Comparison of ENCODE assay signal across 1 cellular context in the genomic region with DNA sequence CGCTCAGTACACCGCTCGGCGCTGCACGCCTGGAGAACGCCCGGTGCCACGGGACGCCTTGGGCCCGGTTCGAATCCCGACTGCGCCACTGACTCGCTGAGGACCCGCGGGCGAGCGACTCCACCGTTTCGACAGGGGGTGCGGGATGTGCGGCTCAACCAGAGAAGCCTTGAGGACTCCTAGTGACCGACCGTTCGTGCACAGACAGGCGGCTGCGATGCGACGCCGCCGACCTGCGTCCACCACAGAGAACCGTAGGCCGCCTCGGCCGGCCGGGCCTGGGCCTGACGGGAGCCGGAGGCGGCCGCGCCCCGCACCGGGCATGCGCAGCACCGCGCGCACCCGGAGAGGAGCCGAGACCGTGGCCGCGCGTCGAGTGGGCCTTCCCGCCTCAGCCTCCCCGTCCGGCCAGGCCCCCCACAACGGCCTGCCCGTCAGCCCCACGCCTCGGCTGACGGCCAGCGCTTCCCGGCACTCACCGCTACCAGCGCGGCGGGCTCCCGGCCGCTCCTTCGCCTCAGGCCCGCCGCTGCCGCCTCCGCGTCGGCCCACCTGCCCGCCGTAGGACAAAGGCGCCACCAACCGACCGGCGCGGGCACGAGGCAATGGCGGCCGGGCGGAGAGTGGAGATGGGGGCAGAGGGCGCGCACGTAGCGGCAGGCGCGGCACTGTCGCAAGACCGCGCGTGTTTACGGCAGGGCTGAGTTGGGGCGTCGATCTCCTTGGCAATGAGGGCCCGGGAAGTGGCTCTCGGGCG.
TF ChIP-seq lines count a peak whose summit lies in the region.

A gene (minus strand): TSS at position 625 of the 757 bp plus-strand sequence. CDS start 10,538 bp downstream, outside the sequence.

TF ChIP-seq in neural cell, 6 proteins besides CTCF, POLR2A, EP300 and RAD21 (continued from another document):
- TF ChIP-seq, protein P1, sequence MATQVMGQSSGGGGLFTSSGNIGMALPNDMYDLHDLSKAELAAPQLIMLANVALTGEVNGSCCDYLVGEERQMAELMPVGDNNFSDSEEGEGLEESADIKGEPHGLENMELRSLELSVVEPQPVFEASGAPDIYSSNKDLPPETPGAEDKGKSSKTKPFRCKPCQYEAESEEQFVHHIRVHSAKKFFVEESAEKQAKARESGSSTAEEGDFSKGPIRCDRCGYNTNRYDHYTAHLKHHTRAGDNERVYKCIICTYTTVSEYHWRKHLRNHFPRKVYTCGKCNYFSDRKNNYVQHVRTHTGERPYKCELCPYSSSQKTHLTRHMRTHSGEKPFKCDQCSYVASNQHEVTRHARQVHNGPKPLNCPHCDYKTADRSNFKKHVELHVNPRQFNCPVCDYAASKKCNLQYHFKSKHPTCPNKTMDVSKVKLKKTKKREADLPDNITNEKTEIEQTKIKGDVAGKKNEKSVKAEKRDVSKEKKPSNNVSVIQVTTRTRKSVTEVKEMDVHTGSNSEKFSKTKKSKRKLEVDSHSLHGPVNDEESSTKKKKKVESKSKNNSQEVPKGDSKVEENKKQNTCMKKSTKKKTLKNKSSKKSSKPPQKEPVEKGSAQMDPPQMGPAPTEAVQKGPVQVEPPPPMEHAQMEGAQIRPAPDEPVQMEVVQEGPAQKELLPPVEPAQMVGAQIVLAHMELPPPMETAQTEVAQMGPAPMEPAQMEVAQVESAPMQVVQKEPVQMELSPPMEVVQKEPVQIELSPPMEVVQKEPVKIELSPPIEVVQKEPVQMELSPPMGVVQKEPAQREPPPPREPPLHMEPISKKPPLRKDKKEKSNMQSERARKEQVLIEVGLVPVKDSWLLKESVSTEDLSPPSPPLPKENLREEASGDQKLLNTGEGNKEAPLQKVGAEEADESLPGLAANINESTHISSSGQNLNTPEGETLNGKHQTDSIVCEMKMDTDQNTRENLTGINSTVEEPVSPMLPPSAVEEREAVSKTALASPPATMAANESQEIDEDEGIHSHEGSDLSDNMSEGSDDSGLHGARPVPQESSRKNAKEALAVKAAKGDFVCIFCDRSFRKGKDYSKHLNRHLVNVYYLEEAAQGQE (IDR thresholded peaks at IDR 0.05; ENCODE audit: borderline replicate concordance): peak; percentile 88
- TF ChIP-seq TAF1 (IDR thresholded peaks at IDR 0.05; ENCODE audit: low read depth) (peak; percentile 98), EZH2 (IDR thresholded peaks at IDR 0.05; ENCODE audit: borderline replicate concordance, insufficient read depth, low read length, poor library complexity, severe bottlenecking) (no peak), POLR2AphosphoS5 (IDR thresholded peaks at IDR 0.05) (peak; percentile 99), SMC3 (conservative IDR thresholded peaks at IDR 0.05; ENCODE audit: poor library complexity) (peak; percentile 67)
